ENCODE assay signal across 9 cellular contexts in the genomic region with DNA sequence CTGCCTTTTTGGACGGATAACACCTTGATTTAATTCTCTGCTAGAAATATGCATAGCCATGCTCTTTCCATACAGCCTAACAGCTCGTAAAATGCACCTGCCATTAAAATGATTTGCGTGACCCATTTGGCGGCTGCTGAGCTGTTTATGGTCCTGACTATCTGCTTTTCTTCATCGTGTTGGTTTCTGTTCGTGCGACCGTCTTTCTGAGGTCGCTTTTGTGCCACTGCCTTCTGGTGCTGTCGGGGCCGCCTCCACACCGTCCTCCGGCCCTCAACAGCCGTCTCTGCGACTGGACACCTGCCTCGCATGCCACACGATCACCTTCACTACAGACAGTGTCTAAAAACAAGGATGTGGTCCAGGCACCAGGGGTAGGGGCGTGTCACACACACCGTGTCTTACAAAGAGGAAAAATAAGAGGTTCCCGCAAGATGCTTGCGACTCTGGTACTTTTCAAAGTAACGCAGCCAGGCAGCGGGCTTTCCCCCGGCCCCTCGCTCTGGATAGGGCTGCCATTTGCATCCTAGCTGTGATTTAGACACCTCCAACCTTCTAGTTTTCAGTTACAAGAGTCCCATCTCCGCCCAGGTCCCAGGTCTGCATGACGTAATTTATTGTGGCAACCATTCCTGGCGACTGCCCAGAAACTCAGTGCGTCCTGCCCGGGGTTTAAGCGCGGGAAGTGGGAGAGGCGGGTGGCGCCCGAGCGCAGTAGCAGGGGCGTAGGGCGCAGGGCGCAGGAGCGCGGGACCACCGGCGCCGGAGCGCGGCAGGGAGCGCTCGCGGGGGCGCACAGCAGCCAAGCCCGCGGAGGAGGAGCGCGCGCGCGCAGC. TPM values are rescaled to one million over a fixed set of nuclear protein-coding genes. Genes with fewer than 3 reads are reported as not detected.
A peak's percentile ranks its signal among the peaks of the same experiment; 100 is the strongest.
DNase-seq lines count a peak whose midpoint lies in the region; FAIRE-seq and TF ChIP-seq lines count a peak whose summit lies in the region.
"Had no signal": no experiment of that assay in that cellular context is flagged by ENCODE, and none has a peak within 500 bp of the region (broad histone marks: within the 10 kb centered on the region; RNA-seq: fewer than 3 reads in every experiment).

A gene (plus strand): TSS at position 629 of the 836 bp plus-strand sequence. CDS start 208 bp downstream, outside the sequence.

- H3K9ac ChIP-seq in ES-I3 (ENCODE audit: low read depth, low read length) (peak within 1 kb of the TSS; percentile 58), adipocyte (ENCODE audit: low read length) (no peak within 1 kb of the TSS), iPS-18a (ENCODE audit: low read length) (peak within 1 kb of the TSS; percentile 57), smooth muscle cell (ENCODE audit: low read depth) (peak within 1 kb of the TSS; percentile 9)

- DNase-seq in NCI-H1694 (lab: John Stamatoyannopoulos, UW) (peak; percentile 18), adipocyte (ENCODE audit: low read depth) (peak; percentile 58), smooth muscle cell (lab: John Stamatoyannopoulos, UW; ENCODE audit: unreplicated experiment) (no peak), KG1 (lab: John Stamatoyannopoulos, UW) (no peak), immature natural killer cell (no peak), GM19239 (ENCODE audit: insufficient read length, low spot score) (no peak)

- H3K4me2 ChIP-seq in smooth muscle cell: peak within 1 kb of the TSS; percentile 94

- peaks cover 7 to 20% (median 15%) of the 10 kb centered on the region in 3 donors for H3K27me3 Mint-ChIP-seq in immature natural killer cell (ENCODE audit: low read depth in 3 of 3)

- H2AFZ ChIP-seq in smooth muscle cell (ENCODE audit: low read depth): peak within 1 kb of the TSS; percentile 74

- H3K4me3 Mint-ChIP-seq in immature natural killer cell: peak within 1 kb of the TSS in 1 of 5 donors; percentile 15

- no peaks in the 10 kb centered on the region for H3K36me3 ChIP-seq in ES-I3 (ENCODE audit: insufficient read depth, low read length)
- H3K36me3 ChIP-seq in adipocyte (ENCODE audit: control insufficient read depth, insufficient read depth, low read length, severe bottlenecking): no peaks in the 10 kb centered on the region
- no peaks in the 10 kb centered on the region for H3K36me3 ChIP-seq in iPS-18a (ENCODE audit: control insufficient read depth, low read depth, low read length)
- no peaks in the 10 kb centered on the region for H3K36me3 ChIP-seq in smooth muscle cell (ENCODE audit: low read depth)

- TF ChIP-seq CTCF in smooth muscle cell (IDR thresholded peaks at IDR 0.05; ENCODE audit: borderline replicate concordance, insufficient read depth, poor library complexity, severe bottlenecking): no peak

- no peak within 1 kb of the TSS for H3K27ac Mint-ChIP-seq in immature natural killer cell

- no peak within 1 kb of the TSS for H3K27ac ChIP-seq in iPS-18a (ENCODE audit: low read length)
- no peak within 1 kb of the TSS for H3K27ac ChIP-seq in smooth muscle cell (ENCODE audit: low read depth)

- no peaks in the 10 kb centered on the region for H3K9me3 Mint-ChIP-seq in immature natural killer cell

- H3K27me3 ChIP-seq in adipocyte (replicated peaks; ENCODE audit: control insufficient read depth, insufficient read depth, low read length): peaks cover 39% of the 10 kb centered on the region
- H3K27me3 ChIP-seq in iPS-18a (ENCODE audit: control insufficient read depth, insufficient read depth, low read length): peaks cover 45% of the 10 kb centered on the region
- peaks cover 36% of the 10 kb centered on the region for H3K27me3 ChIP-seq in smooth muscle cell (ENCODE audit: low read depth)

- H3K4me1 Mint-ChIP-seq in immature natural killer cell: peaks cover 3 to 6% of the 10 kb centered on the region in 2 donors

- H3F3A ChIP-seq in smooth muscle cell (ENCODE audit: low read depth): peaks cover 13% of the 10 kb centered on the region

- H4K20me1 ChIP-seq in smooth muscle cell (ENCODE audit: low read depth): no peaks in the 10 kb centered on the region

- no peaks in the 10 kb centered on the region for H3K36me3 Mint-ChIP-seq in immature natural killer cell

- 8% methylated on average over 54 of the region's 57 CpGs for WGBS in smooth muscle cell (ENCODE audit: low lambda C conversion rate)

- H3K79me2 ChIP-seq in smooth muscle cell (ENCODE audit: low read depth): no peaks in the 10 kb centered on the region

- peak within 1 kb of the TSS; percentile 72 for H3K4me3 ChIP-seq in adipocyte (ENCODE audit: low read length)
- H3K4me3 ChIP-seq in iPS-18a (ENCODE audit: low read length): peak within 1 kb of the TSS; percentile 71
- peak within 1 kb of the TSS; percentile 59 for H3K4me3 ChIP-seq in smooth muscle cell

- H3K4me1 ChIP-seq in ES-I3 (ENCODE audit: insufficient read depth, low read length) (peaks cover 2% of the 10 kb centered on the region; the same call in 1 of the 2 replicates), adipocyte (ENCODE audit: control insufficient read depth, insufficient read depth, low read length) (peaks cover 4% of the 10 kb centered on the region), iPS-18a (ENCODE audit: control insufficient read depth, low read depth, low read length) (peaks cover 6% of the 10 kb centered on the region), smooth muscle cell (ENCODE audit: low read depth) (peaks cover 14% of the 10 kb centered on the region)

- H3K9me3 ChIP-seq in ES-I3 (ENCODE audit: control insufficient read depth, insufficient read depth, low read length) (no peaks in the 10 kb centered on the region), adipocyte (ENCODE audit: control insufficient read depth, low read length) (no peaks in the 10 kb centered on the region), iPS-18a (ENCODE audit: control insufficient read depth, low read depth, low read length) (no peaks in the 10 kb centered on the region), smooth muscle cell (replicated peaks; ENCODE audit: low read depth) (no peaks in the 10 kb centered on the region)

- no peak for FAIRE-seq in GM19239 (lab: Jason Lieb, UNC)

RNA-seq across cellular contexts. Expression of the gene that starts here (rescaled TPM):
- total RNA-seq in smooth muscle cell: not detected in 2 replicates
- polyA plus RNA-seq in smooth muscle cell (not detected in 2 replicates), immature natural killer cell (not detected)
- total RNA-seq: SK-MEL-5 had no signal

Comparison
In these comparisons a context has a peak if more than half of its experiments do, and no peak if none do; other contexts are left out.
1. DNase-seq: peak in NCI-H1694 (single experiment) and adipocyte (single experiment); none in smooth muscle cell (single experiment), KG1 (single experiment), immature natural killer cell (0 of 3) and GM19239 (single experiment).
2. Peak in every context shown above with its lines, with median percentiles within 50 percentile points of each other: H3K4me3 ChIP-seq.